In genomic region chr15:101120473-101120872, GRCh38 we compare ENCODE assay signal across 15 cellular contexts.
A peak's percentile ranks its signal among the peaks of the same experiment; 100 is the strongest.
DNase-seq lines count a peak whose midpoint lies in the region; TF ChIP-seq lines count a peak whose summit lies in the region.
"Had no signal": no experiment of that assay in that cellular context is flagged by ENCODE, and none has a peak within 500 bp of the region (broad histone marks: within the 10 kb centered on the region; RNA-seq: fewer than 3 reads in every experiment).

No MANE protein-coding gene starts in this region.

- intact Hi-C loops in dendritic cell treated with granulocyte-macrophage colony-stimulating factor and Interleukin-4, amounts not matched to agents 40 ng/mL and 50 ng/mL, for 4 days (cut with micrococcal nuclease) = loop anchor here (5.0 to 10.0 kb wide), 2 partner anchors 47 to 134 kb away; partner anchors contain the start of gene CHSY1
- intact Hi-C loops in cardiac septum (cut with DNase I) = loop anchor here (2.0 kb wide), 2 partner anchors 32 to 134 kb away; no protein-coding TSS in a partner anchor

- peak overlapping the region in 2 of 10 experiments; percentile 55 to 63; a peak in 2 of 20 replicates for H3K4me3 ChIP-seq in BLaER1 treated with 17β-estradiol and CSF1 and Interleukin-3, amounts not matched to agents 10 nM and 100 nM
- H3K4me3 ChIP-seq in osteoblast (ENCODE audit: insufficient read depth, low read length) = no peak overlapping the region
- H3K4me3 ChIP-seq: Peyer's patch had no signal

- H3K4me1 ChIP-seq in BLaER1 treated with 17β-estradiol and CSF1 and Interleukin-3, amounts not matched to agents 10 nM and 100 nM = peaks cover 64 to 88% (median 74%) of the 10 kb centered on the region in 10 experiments
- peaks cover 47% of the 10 kb centered on the region for H3K4me1 ChIP-seq in osteoblast (ENCODE audit: insufficient read depth, low read length)

- peaks cover 61% of the 10 kb centered on the region for H3K4me1 Mint-ChIP-seq in dendritic cell treated with granulocyte-macrophage colony-stimulating factor and Interleukin-4, amounts not matched to agents 40 ng/mL and 50 ng/mL, for 4 days (ENCODE audit: low read depth)

- peak overlapping the region; percentile 64 for H3K27ac Mint-ChIP-seq in dendritic cell treated with granulocyte-macrophage colony-stimulating factor and Interleukin-4, amounts not matched to agents 40 ng/mL and 50 ng/mL, for 4 days
- H3K27ac Mint-ChIP-seq: HFFc6 had no signal

- H3K4me2 ChIP-seq in BLaER1 treated with 17β-estradiol and CSF1 and Interleukin-3, amounts not matched to agents 10 nM and 100 nM = peak overlapping the region; percentile 86 to 100 (median 97)
- no peak overlapping the region for H3K4me2 ChIP-seq in osteoblast (ENCODE audit: insufficient read depth, low read length)

- peaks cover 11% of the 10 kb centered on the region for H3K27me3 Mint-ChIP-seq in dendritic cell treated with granulocyte-macrophage colony-stimulating factor and Interleukin-4, amounts not matched to agents 40 ng/mL and 50 ng/mL, for 4 days

- peaks cover 6% of the 10 kb centered on the region for H3K79me2 ChIP-seq in osteoblast (ENCODE audit: insufficient read depth, low read length)

- H3K27me3 ChIP-seq in BLaER1 treated with 17β-estradiol and CSF1 and Interleukin-3, amounts not matched to agents 10 nM and 100 nM = no peaks in the 10 kb centered on the region
- H3K27me3 ChIP-seq in osteoblast (ENCODE audit: insufficient read depth, low read length) = no peaks in the 10 kb centered on the region
- H3K27me3 ChIP-seq: Peyer's patch had no signal

- H3K36me3 ChIP-seq in BLaER1 treated with 17β-estradiol and CSF1 and Interleukin-3, amounts not matched to agents 10 nM and 100 nM = no peaks in the 10 kb centered on the region
- no peaks in the 10 kb centered on the region for H3K36me3 ChIP-seq in osteoblast (ENCODE audit: insufficient read depth, low read length)
- H3K36me3 ChIP-seq: Peyer's patch had no signal

- no peaks in the 10 kb centered on the region for H4K20me1 ChIP-seq in BLaER1 treated with 17β-estradiol and CSF1 and Interleukin-3, amounts not matched to agents 10 nM and 100 nM
- no peaks in the 10 kb centered on the region for H4K20me1 ChIP-seq in osteoblast (ENCODE audit: insufficient read depth, low read length)

- H3K9ac ChIP-seq in BLaER1 treated with 17β-estradiol and CSF1 and Interleukin-3, amounts not matched to agents 10 nM and 100 nM = peak overlapping the region in 7 of 11 experiments; percentile 61 to 84 (median 79); a peak in 8 of 22 replicates

- H3K4me3 Mint-ChIP-seq in dendritic cell treated with granulocyte-macrophage colony-stimulating factor and Interleukin-4, amounts not matched to agents 40 ng/mL and 50 ng/mL, for 4 days = no peak overlapping the region
- H3K4me3 Mint-ChIP-seq: HFFc6 had no signal

- POLR2A ChIA-PET in HEK293T (lab: Yijun Ruan, JAX) = no interaction called here

- no peaks in the 10 kb centered on the region for H3K9me3 Mint-ChIP-seq in dendritic cell treated with granulocyte-macrophage colony-stimulating factor and Interleukin-4, amounts not matched to agents 40 ng/mL and 50 ng/mL, for 4 days

- no peak for DNase-seq in HEK293T (ENCODE audit: extremely low spot score)
- DNase-seq in osteoblast (ENCODE audit: insufficient read length, low spot score, missing footprints) = no peak
- DNase-seq in DMS79 treated with DMSO at 0.1 percent for 48 hours (lab: John Stamatoyannopoulos, UW) = no peak
- DNase-seq in cardiac septum (ENCODE audit: low spot score) = no peak
- no peak for DNase-seq in NCI-H2227 (lab: John Stamatoyannopoulos, UW; ENCODE audit: unreplicated experiment)
- DNase-seq: DMS 273 treated with DMSO at 0.1 percent for 48 hours, HFFc6, MM.1S, NCI-H1105, NCI-H187 treated with DMSO at 0.1 percent for 48 hours, NCI-H510A, Peyer's patch, SIG-M5 had no signal

- CTCF ChIA-PET in HEK293T (lab: Yijun Ruan, JAX) = interaction anchor here (1.1 kb wide), 1 partner anchor 138 kb away, joined by 4 read pairs; no protein-coding TSS in a partner anchor

- TF ChIP-seq CTCF in osteoblast (IDR thresholded peaks at IDR 0.05; ENCODE audit: extremely low read depth, low read depth, low read length) = no peak

- H2AFZ ChIP-seq in osteoblast (ENCODE audit: low read length) = no peak overlapping the region

- H3K9me3 ChIP-seq in BLaER1 treated with 17β-estradiol and CSF1 and Interleukin-3, amounts not matched to agents 10 nM and 100 nM (replicated peaks in 1 of 11) = no peaks in the 10 kb centered on the region
- H3K9me3 ChIP-seq in osteoblast (ENCODE audit: low read depth, low read length) = no peaks in the 10 kb centered on the region
- H3K9me3 ChIP-seq: Peyer's patch had no signal

- peak overlapping the region in 4 of 11 experiments; percentile 75 to 84 (median 78); a peak in 10 of 22 replicates for H3K27ac ChIP-seq in BLaER1 treated with 17β-estradiol and CSF1 and Interleukin-3, amounts not matched to agents 10 nM and 100 nM
- H3K27ac ChIP-seq in osteoblast (ENCODE audit: low read depth, low read length) = peak overlapping the region; percentile 100

- no peaks in the 10 kb centered on the region for H3K36me3 Mint-ChIP-seq in dendritic cell treated with granulocyte-macrophage colony-stimulating factor and Interleukin-4, amounts not matched to agents 40 ng/mL and 50 ng/mL, for 4 days (ENCODE audit: low read depth)

TF ChIP-seq in HEK293T, 16 proteins besides CTCF, POLR2A, EP300 and RAD21:
- TF ChIP-seq PKNOX1 (IDR thresholded peaks at IDR 0.05) (peak; percentile 61), HDGF (IDR thresholded peaks at IDR 0.05; ENCODE audit: borderline replicate concordance) (no peak), ARNT (IDR thresholded peaks at IDR 0.05) (no peak)
TF ChIP-seq in HEK293T: peak in this region for 1.
